Comparison of ENCODE assay signal across 9 cellular contexts in the genomic region with DNA sequence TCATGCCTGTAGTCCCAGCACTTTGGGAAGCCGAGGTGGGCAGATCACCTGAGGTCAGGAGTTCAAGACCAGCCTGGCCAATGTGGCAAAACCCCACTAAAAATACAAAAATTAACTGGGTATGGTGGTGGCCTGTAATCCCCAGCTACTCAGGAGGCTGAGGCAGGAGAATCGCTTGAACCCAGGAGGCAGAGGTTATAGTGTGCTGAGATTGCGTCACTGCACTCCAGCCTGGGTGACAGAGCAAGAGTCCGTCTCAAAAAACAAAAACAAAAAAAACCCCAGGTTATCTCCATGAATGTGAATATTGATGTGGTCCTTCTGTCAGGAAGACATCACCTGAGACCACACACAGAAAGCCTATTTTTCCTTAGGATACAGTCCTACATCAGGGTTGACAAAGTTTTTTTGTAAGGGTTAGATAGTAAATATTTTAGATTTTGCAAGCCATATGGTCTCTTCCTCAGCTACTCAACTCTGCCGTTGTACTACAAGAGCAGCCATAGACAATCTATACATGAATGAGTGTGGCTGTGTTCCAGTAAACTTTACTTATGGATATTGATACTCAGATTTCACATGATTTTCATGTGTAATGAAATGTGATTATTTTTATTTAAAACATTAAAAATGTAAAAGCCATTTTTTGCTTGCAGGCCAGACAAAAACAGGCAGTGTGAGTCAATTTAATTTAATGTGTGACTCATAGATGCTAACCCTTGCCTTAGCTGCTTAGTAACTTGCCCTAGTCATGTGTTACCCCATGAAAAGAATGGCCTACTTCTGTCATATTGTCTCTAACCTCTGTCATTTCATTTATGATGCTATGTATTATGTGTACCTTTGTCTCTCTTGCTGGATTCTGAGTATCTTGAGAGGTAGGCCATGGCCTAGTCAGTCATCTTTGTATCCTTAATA.
DNase-seq lines count a peak whose midpoint lies in the region; ATAC-seq and TF ChIP-seq lines count a peak whose summit lies in the region.
"Had no signal": no experiment of that assay in that cellular context is flagged by ENCODE, and none has a peak within 500 bp of the region (broad histone marks: within the 10 kb centered on the region; RNA-seq: fewer than 3 reads in every experiment).

No MANE protein-coding gene starts in this region.

- H3K4me1 ChIP-seq in thoracic aorta (ENCODE audit: control insufficient read depth in 1 of 2, low read depth in 2 of 2) = peaks cover 24 to 31% of the 10 kb centered on the region in 2 donors

- no peaks in the 10 kb centered on the region for H3K27me3 Mint-ChIP-seq in T-helper 2 cell treated with Interferon-gamma antibody and Interleukin-4, amounts not matched to agents 5 μg/mL and 100 μg/mL, for 36 hours (ENCODE audit: low read depth)

- no peaks in the 10 kb centered on the region for H3K27me3 ChIP-seq in thoracic aorta (replicated peaks; ENCODE audit: insufficient read depth)

- no peaks in the 10 kb centered on the region for H3K4me1 Mint-ChIP-seq in T-helper 2 cell treated with Interferon-gamma antibody and Interleukin-4, amounts not matched to agents 5 μg/mL and 100 μg/mL, for 36 hours (ENCODE audit: low read depth)

- H3K4me3 Mint-ChIP-seq in T-helper 2 cell treated with Interferon-gamma antibody and Interleukin-4, amounts not matched to agents 5 μg/mL and 100 μg/mL, for 36 hours = no peak overlapping the region

- peak; percentile 33 to 71 for DNase-seq in NOMO-1 (lab: John Stamatoyannopoulos, UW; ENCODE audit: unreplicated experiment in 2 of 2)
- DNase-seq in NOMO-1 treated with dmso at 0.1 percent for 144 hours (lab: John Stamatoyannopoulos, UW; ENCODE audit: unreplicated experiment) = no peak
- peak; percentile 69 for DNase-seq in amniotic stem cell (lab: John Stamatoyannopoulos, UW)
- DNase-seq in iris pigment epithelial cell (ENCODE audit: low read depth) = peak; percentile 91
- DNase-seq in thoracic aorta (ENCODE audit: low spot score) = no peak
- DNase-seq in T-helper 2 cell treated with Interferon-gamma antibody and Interleukin-4, amounts not matched to agents 5 μg/mL and 100 μg/mL, for 36 hours (ENCODE audit: low spot score) = no peak
- DNase-seq in NCI-H446 treated with DMSO at 0.1 percent for 48 hours (lab: John Stamatoyannopoulos, UW) = no peak
- DNase-seq: NCI-H1092 treated with DMSO at 0.1 percent for 48 hours had no signal

- no peak for TF ChIP-seq CTCF in thoracic aorta (IDR thresholded peaks at IDR 0.05)

- no peak overlapping the region for H3K4me3 ChIP-seq in thoracic aorta

- no peaks in the 10 kb centered on the region for H3K36me3 Mint-ChIP-seq in T-helper 2 cell treated with Interferon-gamma antibody and Interleukin-4, amounts not matched to agents 5 μg/mL and 100 μg/mL, for 36 hours (ENCODE audit: low read depth)

- peak overlapping the region; percentile 47 to 68 for H3K27ac ChIP-seq in thoracic aorta

- no peaks in the 10 kb centered on the region for H3K36me3 ChIP-seq in thoracic aorta

- no peak overlapping the region for H3K27ac Mint-ChIP-seq in T-helper 2 cell treated with Interferon-gamma antibody and Interleukin-4, amounts not matched to agents 5 μg/mL and 100 μg/mL, for 36 hours

- ATAC-seq in thoracic aorta (ENCODE audit: insufficient number of reproducible peaks, low FRiP score, low read depth) (no peak), HG02840 (IDR thresholded peaks at IDR 0.05; ENCODE audit: low FRiP score, unreplicated experiment) (no peak)

- no peaks in the 10 kb centered on the region for H3K9me3 ChIP-seq in thoracic aorta

- H3K9me3 Mint-ChIP-seq in T-helper 2 cell treated with Interferon-gamma antibody and Interleukin-4, amounts not matched to agents 5 μg/mL and 100 μg/mL, for 36 hours = no peaks in the 10 kb centered on the region

Comparison
In these comparisons a context has a peak if more than half of its experiments do, and no peak if none do; other contexts are left out.
1. DNase-seq: peak in NOMO-1 (2 of 2), amniotic stem cell (single experiment) and iris pigment epithelial cell (single experiment); none in NOMO-1 treated with dmso at 0.1 percent for 144 hours (single experiment), thoracic aorta (single experiment), T-helper 2 cell treated with Interferon-gamma antibody and Interleukin-4, amounts not matched to agents 5 μg/mL and 100 μg/mL, for 36 hours (single experiment) and NCI-H446 treated with DMSO at 0.1 percent for 48 hours (single experiment).